8 cellular contexts compared by ENCODE assay signal in genomic region chr1:110634455-110635281, GRCh38. TPM values are rescaled to one million over a fixed set of nuclear protein-coding genes. Genes with fewer than 3 reads are reported as not detected.
DNase-seq lines count a peak whose midpoint lies in the region; ATAC-seq and TF ChIP-seq lines count a peak whose summit lies in the region.

No MANE protein-coding gene starts in this region.

- no peaks in the 10 kb centered on the region for H3K27me3 ChIP-seq in smooth muscle cell (ENCODE audit: low read depth)

- DNase-seq in EH (ENCODE audit: low read depth) (peak; percentile 39), MV-4-11 (lab: John Stamatoyannopoulos, UW) (peak; percentile 52), activated T-cell treated with anti-CD3 and anti-CD28 coated beads for 24 hours (ENCODE audit: low read depth) (peak; percentile 71), fibroblast of villous mesenchyme (ENCODE audit: low read depth) (peak; percentile 44), smooth muscle cell (lab: John Stamatoyannopoulos, UW; ENCODE audit: unreplicated experiment) (peak; percentile 36), OCI-M2 (lab: John Stamatoyannopoulos, UW; ENCODE audit: unreplicated experiment) (no peak), retina (no peak)

- H3K36me3 ChIP-seq in smooth muscle cell (ENCODE audit: low read depth) = no peaks in the 10 kb centered on the region

- TF ChIP-seq CTCF in fibroblast of villous mesenchyme (IDR thresholded peaks at IDR 0.05; ENCODE audit: insufficient read depth, low read depth, low read length) (no peak), smooth muscle cell (IDR thresholded peaks at IDR 0.05; ENCODE audit: borderline replicate concordance, insufficient read depth, poor library complexity, severe bottlenecking) (no peak)

- no peak overlapping the region for H3K4me2 ChIP-seq in smooth muscle cell

- no peak overlapping the region for H2AFZ ChIP-seq in smooth muscle cell (ENCODE audit: low read depth)

- peak; percentile 66 for ATAC-seq in GM21619 (IDR thresholded peaks at IDR 0.05; ENCODE audit: unreplicated experiment)

- no peaks in the 10 kb centered on the region for H4K20me1 ChIP-seq in smooth muscle cell (ENCODE audit: low read depth)

- no peak overlapping the region for H3K9ac ChIP-seq in smooth muscle cell (ENCODE audit: low read depth)

- no peaks in the 10 kb centered on the region for H3F3A ChIP-seq in smooth muscle cell (ENCODE audit: low read depth)

- peak overlapping the region; percentile 25 for H3K27ac ChIP-seq in smooth muscle cell (ENCODE audit: low read depth)

- H3K79me2 ChIP-seq in smooth muscle cell (ENCODE audit: low read depth) = no peaks in the 10 kb centered on the region

- H3K9me3 ChIP-seq in smooth muscle cell (replicated peaks; ENCODE audit: low read depth) = no peaks in the 10 kb centered on the region

- H3K4me3 ChIP-seq in fibroblast of villous mesenchyme (ENCODE audit: low read depth, low read length) (no peak overlapping the region), smooth muscle cell (no peak overlapping the region)

- WGBS in smooth muscle cell (ENCODE audit: low lambda C conversion rate) = 49% methylated on average over 7 of the region's 7 CpGs

- H3K4me1 ChIP-seq in smooth muscle cell (ENCODE audit: low read depth) = no peaks in the 10 kb centered on the region

RNA-seq across cellular contexts. Expression of gene KCNA2, which starts 28.5 kb away (rescaled TPM):
- total RNA-seq in fibroblast of villous mesenchyme (under 0.01 TPM in 1 of 2 replicates, not detected in the other), smooth muscle cell (0.81 and 1.7 TPM in 2 replicates)
- 0.16 and 0.99 TPM in 2 replicates for polyA plus RNA-seq in smooth muscle cell

RNA-seq across cellular contexts. Expression of gene KCNA3, which starts 40.1 kb away (rescaled TPM):
- under 0.01 and 0.64 TPM in 2 replicates for total RNA-seq in fibroblast of villous mesenchyme
- total RNA-seq in smooth muscle cell = 5.5 and 9.3 TPM in 2 replicates
- polyA plus RNA-seq in smooth muscle cell = 2.3 and 3.7 TPM in 2 replicates

Comparison
In these comparisons a context has a peak if more than half of its experiments do, and no peak if none do; other contexts are left out.
1. DNase-seq: peak in EH (single experiment), MV-4-11 (single experiment), activated T-cell treated with anti-CD3 and anti-CD28 coated beads for 24 hours (single experiment), fibroblast of villous mesenchyme (single experiment) and smooth muscle cell (single experiment); none in OCI-M2 (single experiment) and retina (single experiment).